Comparison of ENCODE assay signal across 1 cellular context in genomic region chr18:59918320-59918755, GRCh38.
TF ChIP-seq lines count a peak whose summit lies in the region.

No MANE protein-coding gene starts in this region.

TF ChIP-seq in K562, 482 proteins besides CTCF, POLR2A, EP300 and RAD21 (continued from another document and continues in another):
- TF ChIP-seq ZHX1 (conservative IDR thresholded peaks at IDR 0.05; ENCODE audit: low read length) = no peak
- 0 out of 2 replicates have a peak, but pooled peaks have one; percentile 24 for TF ChIP-seq JUN (IDR thresholded peaks at IDR 0.05; ENCODE audit: borderline replicate concordance, low read depth, low read length)
- TF ChIP-seq JUN (CRISPR knock-in tag; IDR thresholded peaks at IDR 0.05; ENCODE audit: borderline replicate concordance) = no peak
- peak; percentile 53; the same call in 1 of the 2 replicates for TF ChIP-seq SMAD4 (CRISPR knock-in tag; conservative IDR thresholded peaks at IDR 0.05)
- peak; percentile 57; the same call in 1 of the 2 replicates for TF ChIP-seq ZBTB2 (IDR thresholded peaks at IDR 0.05)
- TF ChIP-seq ZNF395 (CRISPR knock-in tag; IDR thresholded peaks at IDR 0.05) = 0 out of 2 replicates have a peak, but pooled peaks have one; percentile 50
- peak; percentile 78 for TF ChIP-seq KLF16 (IDR thresholded peaks at IDR 0.05)
- TF ChIP-seq SMARCC2 (IDR thresholded peaks at IDR 0.05; ENCODE audit: low read depth) = 0 out of 2 replicates have a peak, but pooled peaks have one; percentile 43
- TF ChIP-seq ZNF140 (CRISPR knock-in tag; IDR thresholded peaks at IDR 0.05) = no peak
- TF ChIP-seq ILK (tag; IDR thresholded peaks at IDR 0.05; ENCODE audit: borderline replicate concordance, low read depth) = no peak
- TF ChIP-seq TAL1 (IDR thresholded peaks at IDR 0.05) = peak; percentile 70; the same call in 1 of the 2 replicates
- no peak for TF ChIP-seq ZNF324 (CRISPR knock-in tag; IDR thresholded peaks at IDR 0.05)
- TF ChIP-seq POLR2AphosphoS5 (IDR thresholded peaks at IDR 0.05; ENCODE audit: control insufficient read depth, insufficient read depth, low read depth, low read length) = peak; percentile 66; the same call in 1 of the 2 replicates
- peak; percentile 62 for TF ChIP-seq TAF9B (IDR thresholded peaks at IDR 0.05; ENCODE audit: partially characterized antibody)
- TF ChIP-seq PML (IDR thresholded peaks at IDR 0.05; ENCODE audit: low read length) = 0 out of 2 replicates have a peak, but pooled peaks have one; percentile 27
- TF ChIP-seq ZNF785 (CRISPR knock-in tag; IDR thresholded peaks at IDR 0.05) = no peak
- no peak for TF ChIP-seq CC2D1A (IDR thresholded peaks at IDR 0.05)
- TF ChIP-seq SMARCA4 (IDR thresholded peaks at IDR 0.05) = peak; percentile 72
- TF ChIP-seq FIP1L1 (IDR thresholded peaks at IDR 0.05; ENCODE audit: low read depth, low read length, poor library complexity, severe bottlenecking) = no peak
- TF ChIP-seq L3MBTL2 (IDR thresholded peaks at IDR 0.05) = peak; percentile 48; the same call in 1 of the 2 replicates
- peak; percentile 57; the same call in 1 of the 2 replicates for TF ChIP-seq ZEB2 (IDR thresholded peaks at IDR 0.05)
- peak; percentile 34 for TF ChIP-seq HMGN3 (IDR thresholded peaks at IDR 0.05; ENCODE audit: borderline replicate concordance, extremely low read depth, insufficient read length, low read depth, low read length)
- no peak for TF ChIP-seq SRSF9 (IDR thresholded peaks at IDR 0.05; ENCODE audit: borderline replicate concordance, low read depth, low read length)
- TF ChIP-seq TCF3 (CRISPR knock-in tag; IDR thresholded peaks at IDR 0.05) = peak; percentile 83
- TF ChIP-seq ZNF316 (IDR thresholded peaks at IDR 0.05) = peak; percentile 84
- peak; percentile 25 for TF ChIP-seq NEUROD1 (IDR thresholded peaks at IDR 0.05; ENCODE audit: borderline replicate concordance, low read depth, low read length, partially characterized antibody)
- no peak for TF ChIP-seq BRD4 (IDR thresholded peaks at IDR 0.05)
- TF ChIP-seq, protein P1, sequence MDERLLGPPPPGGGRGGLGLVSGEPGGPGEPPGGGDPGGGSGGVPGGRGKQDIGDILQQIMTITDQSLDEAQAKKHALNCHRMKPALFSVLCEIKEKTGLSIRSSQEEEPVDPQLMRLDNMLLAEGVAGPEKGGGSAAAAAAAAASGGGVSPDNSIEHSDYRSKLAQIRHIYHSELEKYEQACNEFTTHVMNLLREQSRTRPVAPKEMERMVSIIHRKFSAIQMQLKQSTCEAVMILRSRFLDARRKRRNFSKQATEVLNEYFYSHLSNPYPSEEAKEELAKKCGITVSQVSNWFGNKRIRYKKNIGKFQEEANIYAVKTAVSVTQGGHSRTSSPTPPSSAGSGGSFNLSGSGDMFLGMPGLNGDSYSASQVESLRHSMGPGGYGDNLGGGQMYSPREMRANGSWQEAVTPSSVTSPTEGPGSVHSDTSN (CRISPR knock-in tag; IDR thresholded peaks at IDR 0.05; ENCODE audit: low read depth) = no peak
- TF ChIP-seq, protein P1 (tag; conservative IDR thresholded peaks at IDR 0.05; ENCODE audit: low read depth) = peak; percentile 47; the same call in 1 of the 2 replicates
- 0 out of 2 replicates have a peak, but pooled peaks have one; percentile 47 for TF ChIP-seq GATAD2B (IDR thresholded peaks at IDR 0.05; ENCODE audit: borderline replicate concordance)
- TF ChIP-seq JUNB (CRISPR knock-in tag; conservative IDR thresholded peaks at IDR 0.05) = no peak
- peak; percentile 37; the same call in 1 of the 2 replicates for TF ChIP-seq MTA2 (IDR thresholded peaks at IDR 0.05; ENCODE audit: low read depth)
- TF ChIP-seq CREM (IDR thresholded peaks at IDR 0.05; ENCODE audit: low read depth) = peak; percentile 66; the same call in 1 of the 2 replicates
- TF ChIP-seq CCNT2 (IDR thresholded peaks at IDR 0.05; ENCODE audit: borderline replicate concordance, extremely low read depth, insufficient read length, low read depth, low read length) = peak; percentile 29
- TF ChIP-seq, protein P2, sequence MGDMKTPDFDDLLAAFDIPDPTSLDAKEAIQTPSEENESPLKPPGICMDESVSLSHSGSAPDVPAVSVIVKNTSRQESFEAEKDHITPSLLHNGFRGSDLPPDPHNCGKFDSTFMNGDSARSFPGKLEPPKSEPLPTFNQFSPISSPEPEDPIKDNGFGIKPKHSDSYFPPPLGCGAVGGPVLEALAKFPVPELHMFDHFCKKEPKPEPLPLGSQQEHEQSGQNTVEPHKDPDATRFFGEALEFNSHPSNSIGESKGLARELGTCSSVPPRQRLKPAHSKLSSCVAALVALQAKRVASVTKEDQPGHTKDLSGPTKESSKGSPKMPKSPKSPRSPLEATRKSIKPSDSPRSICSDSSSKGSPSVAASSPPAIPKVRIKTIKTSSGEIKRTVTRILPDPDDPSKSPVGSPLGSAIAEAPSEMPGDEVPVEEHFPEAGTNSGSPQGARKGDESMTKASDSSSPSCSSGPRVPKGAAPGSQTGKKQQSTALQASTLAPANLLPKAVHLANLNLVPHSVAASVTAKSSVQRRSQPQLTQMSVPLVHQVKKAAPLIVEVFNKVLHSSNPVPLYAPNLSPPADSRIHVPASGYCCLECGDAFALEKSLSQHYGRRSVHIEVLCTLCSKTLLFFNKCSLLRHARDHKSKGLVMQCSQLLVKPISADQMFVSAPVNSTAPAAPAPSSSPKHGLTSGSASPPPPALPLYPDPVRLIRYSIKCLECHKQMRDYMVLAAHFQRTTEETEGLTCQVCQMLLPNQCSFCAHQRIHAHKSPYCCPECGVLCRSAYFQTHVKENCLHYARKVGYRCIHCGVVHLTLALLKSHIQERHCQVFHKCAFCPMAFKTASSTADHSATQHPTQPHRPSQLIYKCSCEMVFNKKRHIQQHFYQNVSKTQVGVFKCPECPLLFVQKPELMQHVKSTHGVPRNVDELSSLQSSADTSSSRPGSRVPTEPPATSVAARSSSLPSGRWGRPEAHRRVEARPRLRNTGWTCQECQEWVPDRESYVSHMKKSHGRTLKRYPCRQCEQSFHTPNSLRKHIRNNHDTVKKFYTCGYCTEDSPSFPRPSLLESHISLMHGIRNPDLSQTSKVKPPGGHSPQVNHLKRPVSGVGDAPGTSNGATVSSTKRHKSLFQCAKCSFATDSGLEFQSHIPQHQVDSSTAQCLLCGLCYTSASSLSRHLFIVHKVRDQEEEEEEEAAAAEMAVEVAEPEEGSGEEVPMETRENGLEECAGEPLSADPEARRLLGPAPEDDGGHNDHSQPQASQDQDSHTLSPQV (IDR thresholded peaks at IDR 0.05) = peak; percentile 89
- peak; percentile 79; the same call in 1 of the 2 replicates for TF ChIP-seq SMARCE1 (IDR thresholded peaks at IDR 0.05)
- peak; percentile 19; the same call in 1 of the 2 replicates for TF ChIP-seq CREB1 (IDR thresholded peaks at IDR 0.05)
- TF ChIP-seq CREB1 (CRISPR knock-in tag; IDR thresholded peaks at IDR 0.05) = no peak
- peak; percentile 73; the same call in 1 of the 2 replicates for TF ChIP-seq JUND (IDR thresholded peaks at IDR 0.05; ENCODE audit: borderline replicate concordance, low read depth, low read length)
- TF ChIP-seq JUND (tag; IDR thresholded peaks at IDR 0.05; ENCODE audit: borderline replicate concordance, low read depth, low read length) = peak; percentile 64; the same call in 2 of the 3 replicates
- TF ChIP-seq CXXC5 (CRISPR knock-in tag; IDR thresholded peaks at IDR 0.05) = peak; percentile 48
- peak; percentile 60 for TF ChIP-seq ATF3 (IDR thresholded peaks at IDR 0.05)
- no peak for TF ChIP-seq ATF3 (CRISPR knock-in tag; conservative IDR thresholded peaks at IDR 0.05)
- TF ChIP-seq MEF2D (tag; conservative IDR thresholded peaks at IDR 0.05; ENCODE audit: low read depth) = peak; percentile 72
- TF ChIP-seq RCOR1 (IDR thresholded peaks at IDR 0.05; ENCODE audit: borderline replicate concordance in 1 of 2, low read depth in 2 of 2, low read length in 2 of 2) = peak in 1 of 2 experiments; percentile 36; a peak in 1 of 4 replicates
- peak; percentile 34; the same call in 1 of the 2 replicates for TF ChIP-seq ATF7 (IDR thresholded peaks at IDR 0.05)
- TF ChIP-seq MAFK (IDR thresholded peaks at IDR 0.05; ENCODE audit: low read length) = peak; percentile 77
- TF ChIP-seq LEF1 (IDR thresholded peaks at IDR 0.05) = peak; percentile 50; the same call in 1 of the 2 replicates
- TF ChIP-seq PKNOX1 (IDR thresholded peaks at IDR 0.05) = peak; percentile 75
- no peak for TF ChIP-seq THRAP3 (IDR thresholded peaks at IDR 0.05; ENCODE audit: borderline replicate concordance)
- TF ChIP-seq MYNN (IDR thresholded peaks at IDR 0.05) = peak; percentile 86
- no peak for TF ChIP-seq MYNN (CRISPR knock-in tag; IDR thresholded peaks at IDR 0.05)
- TF ChIP-seq BACH1 (tag; IDR thresholded peaks at IDR 0.05) = peak; percentile 82; the same call in 1 of the 2 replicates
- peak; percentile 81 for TF ChIP-seq DPF2 (IDR thresholded peaks at IDR 0.05)
- peak; percentile 40 for TF ChIP-seq MEIS2 (IDR thresholded peaks at IDR 0.05; ENCODE audit: partially characterized antibody)
- peak; percentile 26; the same call in 1 of the 2 replicates for TF ChIP-seq RNF2 (IDR thresholded peaks at IDR 0.05)
- TF ChIP-seq CBFA2T2 (conservative IDR thresholded peaks at IDR 0.05) = peak; percentile 86
